8 cellular contexts compared by ENCODE assay signal in genomic region chr14:32254952-32255679, GRCh38. TPM values are rescaled to one million over a fixed set of nuclear protein-coding genes. Genes with fewer than 3 reads are reported as not detected.
A peak's percentile ranks its signal among the peaks of the same experiment; 100 is the strongest.
DNase-seq lines count a peak whose midpoint lies in the region; FAIRE-seq and TF ChIP-seq lines count a peak whose summit lies in the region.

No MANE protein-coding gene starts in this region.

- no peak overlapping the region for H3K9ac ChIP-seq in OCI-LY1 (ENCODE audit: low read length)

- no peaks in the 10 kb centered on the region for H3K9me3 ChIP-seq in OCI-LY1 (ENCODE audit: low read length)

- no peaks in the 10 kb centered on the region for H3F3A ChIP-seq in OCI-LY1 (ENCODE audit: insufficient read depth, low read length)

- no peaks in the 10 kb centered on the region for H3K27me3 ChIP-seq in OCI-LY1 (ENCODE audit: insufficient read depth, low read length)

- no peaks in the 10 kb centered on the region for H3K4me1 ChIP-seq in OCI-LY1 (ENCODE audit: insufficient read depth, low read length, severe bottlenecking)

- peak; percentile 79 for FAIRE-seq in GM19239 (lab: Jason Lieb, UNC)

- H3K4me3 Mint-ChIP-seq in neural crest cell = no peak overlapping the region

- no peak overlapping the region for H2AFZ ChIP-seq in OCI-LY1 (ENCODE audit: low read length)

- H3K4me2 ChIP-seq in OCI-LY1 (ENCODE audit: low read length) = no peak overlapping the region

- no peaks in the 10 kb centered on the region for H3K79me2 ChIP-seq in OCI-LY1 (ENCODE audit: insufficient read depth, low read length)

- TF ChIP-seq CTCF in OCI-LY1 (IDR thresholded peaks at IDR 0.05; ENCODE audit: low read length) (peak; percentile 72), fibroblast of the aortic adventitia (IDR thresholded peaks at IDR 0.05; ENCODE audit: insufficient read depth, low read length) (peak; percentile 82), neural crest cell (conservative IDR thresholded peaks at IDR 0.05) (peak; percentile 88)

- H3K4me3 ChIP-seq in OCI-LY1 (ENCODE audit: low read depth, low read length, poor library complexity, severe bottlenecking) (no peak overlapping the region), fibroblast of the aortic adventitia (ENCODE audit: low read depth, low read length) (no peak overlapping the region)

- peaks cover 22% of the 10 kb centered on the region for H3K4me1 Mint-ChIP-seq in neural crest cell

- no peaks in the 10 kb centered on the region for H3K27me3 Mint-ChIP-seq in neural crest cell (ENCODE audit: low read depth)

- H3K27ac Mint-ChIP-seq in neural crest cell (ENCODE audit: unreplicated experiment) = no peak overlapping the region

- H3K36me3 ChIP-seq in OCI-LY1 (ENCODE audit: insufficient read depth, low read length) = no peaks in the 10 kb centered on the region

- DNase-seq in C1 segment of cervical spinal cord (lab: John Stamatoyannopoulos, UW) = peak in 12 of 14 donors; percentile 25 to 72 (median 46)
- peak; percentile 20 for DNase-seq in GM19239 (ENCODE audit: insufficient read length, low spot score)
- peak; percentile 73 for DNase-seq in HT-29 (ENCODE audit: low spot score)
- DNase-seq in activated T-helper 1 cell treated with Interleukin-2 at 50 U/mL for 16 hours (ENCODE audit: low read depth) = peak; percentile 13
- peak; percentile 86 for DNase-seq in fibroblast of the aortic adventitia (ENCODE audit: low read depth)
- DNase-seq in neural crest cell (ENCODE audit: low read depth, low spot score) = peak; percentile 66

- H3K27ac ChIP-seq in OCI-LY1 (ENCODE audit: low read depth, low read length, poor library complexity, severe bottlenecking) = no peak overlapping the region
- H3K27ac ChIP-seq in temporal lobe (ENCODE audit: low read depth, low read length) = peak overlapping the region; percentile 77

- H3K9me2 ChIP-seq in OCI-LY1 (ENCODE audit: low read depth, low read length) = no peaks in the 10 kb centered on the region

- no peaks in the 10 kb centered on the region for H4K20me1 ChIP-seq in OCI-LY1 (ENCODE audit: insufficient read depth, low read length)

- H3K9me3 Mint-ChIP-seq in neural crest cell = no peaks in the 10 kb centered on the region

- H3K36me3 Mint-ChIP-seq in neural crest cell (ENCODE audit: low read depth) = no peaks in the 10 kb centered on the region

RNA-seq across cellular contexts. Expression of gene RNU6-8, which starts 52.0 kb away (rescaled TPM):
- not detected in 2 replicates for total RNA-seq in HT-29 (2014; rRNA removed; shearing (Covaris generic))
- total RNA-seq in fibroblast of the aortic adventitia (ENCODE audit: low replicate concordance) (not detected in 2 replicates), neural crest cell (not detected in 2 replicates), temporal lobe (not detected)

RNA-seq across cellular contexts. Expression of gene RNU6-7, which starts 53.3 kb away (rescaled TPM):
- total RNA-seq in HT-29 (2014; rRNA removed; shearing (Covaris generic)) = not detected in 2 replicates
- total RNA-seq in fibroblast of the aortic adventitia (ENCODE audit: low replicate concordance) (not detected in 2 replicates), neural crest cell (not detected in 2 replicates), temporal lobe (not detected)

Comparison
In these comparisons a context has a peak if more than half of its experiments do, and no peak if none do; other contexts are left out.
1. DNase-seq: peak in every context shown above with its lines; median percentile 86 in fibroblast of the aortic adventitia; 73 in HT-29; 66 in neural crest cell; 46 in C1 segment of cervical spinal cord; 20 in GM19239; 13 in activated T-helper 1 cell treated with Interleukin-2 at 50 U/mL for 16 hours.